In genomic region chr2:60347781-60348180, GRCh38 we compare ENCODE assay signal across 19 cellular contexts.
DNase-seq lines count a peak whose midpoint lies in the region; ATAC-seq and TF ChIP-seq lines count a peak whose summit lies in the region.
"Had no signal": no experiment of that assay in that cellular context is flagged by ENCODE, and none has a peak within 500 bp of the region (broad histone marks: within the 10 kb centered on the region; RNA-seq: fewer than 3 reads in every experiment).

No MANE protein-coding gene starts in this region.

- no peaks in the 10 kb centered on the region for H3K23me2 ChIP-seq in H9 (ENCODE audit: insufficient read length, low read depth, low read length, poor library complexity, severe bottlenecking)

- H3K27me3 ChIP-seq in esophagus muscularis mucosa, result no peaks in the 10 kb centered on the region
- H3K27me3 ChIP-seq in smooth muscle cell (ENCODE audit: low read depth), result no peaks in the 10 kb centered on the region
- no peaks in the 10 kb centered on the region for H3K27me3 ChIP-seq in adrenal gland
- no peaks in the 10 kb centered on the region for H3K27me3 ChIP-seq in H9 (ENCODE audit: insufficient read depth, low read length)

- H3K27me3 Mint-ChIP-seq in activated CD4-positive, alpha-beta T cell treated with anti-CD3 and anti-CD28 coated beads, Interleukin-2, amount 10 ng/mL, durations not matched to agents 24 days and 14 days, result peaks cover 10% of the 10 kb centered on the region
- H3K27me3 Mint-ChIP-seq in activated CD4-positive, alpha-beta T cell treated with anti-CD3 and anti-CD28 coated beads, Interleukin-2, amount 10 ng/mL, durations not matched to agents 7 days and 5 days, result peaks cover 12% of the 10 kb centered on the region
- H3K27me3 Mint-ChIP-seq in H9 (ENCODE audit: low read depth), result peaks cover 6% of the 10 kb centered on the region; the same call in 1 of the 2 replicates

- H3K79me2 ChIP-seq in smooth muscle cell (ENCODE audit: low read depth) (no peaks in the 10 kb centered on the region), H9 (ENCODE audit: insufficient read depth, low read length) (no peaks in the 10 kb centered on the region)

- H3K4ac ChIP-seq in H9 (ENCODE audit: low read depth, low read length), result no peak overlapping the region

- no peaks in the 10 kb centered on the region for H3K9me3 ChIP-seq in esophagus muscularis mucosa
- no peaks in the 10 kb centered on the region for H3K9me3 ChIP-seq in smooth muscle cell (replicated peaks; ENCODE audit: low read depth)
- no peaks in the 10 kb centered on the region for H3K9me3 ChIP-seq in adrenal gland (replicated peaks in 1 of 3)
- H3K9me3 ChIP-seq in H9 (ENCODE audit: control insufficient read depth, low read depth, low read length), result no peaks in the 10 kb centered on the region

- H3K18ac ChIP-seq in H9 (ENCODE audit: insufficient read length, low read depth, low read length), result no peak overlapping the region

- TF ChIP-seq CTCF in RWPE1 (conservative IDR thresholded peaks at IDR 0.05; ENCODE audit: low read depth) (no peak), esophagus muscularis mucosa (IDR thresholded peaks at IDR 0.05) (no peak), smooth muscle cell (IDR thresholded peaks at IDR 0.05; ENCODE audit: borderline replicate concordance, insufficient read depth, poor library complexity, severe bottlenecking) (no peak), adrenal gland (IDR thresholded peaks at IDR 0.05) (no peak), H9 (conservative IDR thresholded peaks at IDR 0.05) (no peak)

- H3K9ac ChIP-seq in smooth muscle cell (ENCODE audit: low read depth) (no peak overlapping the region), H9 (ENCODE audit: extremely low read depth, insufficient read length, low read length) (no peak overlapping the region)

- no peak overlapping the region for H4K8ac ChIP-seq in H9 (replicated peaks; ENCODE audit: insufficient read length, low read depth, low read length)

- CTCF ChIA-PET in activated CD4-positive, alpha-beta T cell treated with anti-CD3 and anti-CD28 coated beads, Interleukin-2, amount 10 ng/mL, durations not matched to agents 7 days and 5 days (lab: Charles Lee), result no interaction called here
- CTCF ChIA-PET in RWPE1 (lab: Yijun Ruan, JAX), result no interaction called here

- no peak overlapping the region for H3K4me3 Mint-ChIP-seq in activated CD4-positive, alpha-beta T cell treated with anti-CD3 and anti-CD28 coated beads, Interleukin-2, amount 10 ng/mL, durations not matched to agents 24 days and 14 days
- no peak overlapping the region for H3K4me3 Mint-ChIP-seq in activated CD4-positive, alpha-beta T cell treated with anti-CD3 and anti-CD28 coated beads, Interleukin-2, amount 10 ng/mL, durations not matched to agents 7 days and 5 days
- H3K4me3 Mint-ChIP-seq in H9, result no peak overlapping the region
- H3K4me3 Mint-ChIP-seq: GM23338, HFFc6 had no signal

- no peak overlapping the region for H2AFZ ChIP-seq in smooth muscle cell (ENCODE audit: low read depth)
- H2AFZ ChIP-seq in H9 (ENCODE audit: low read length), result no peak overlapping the region
- H2AFZ ChIP-seq: GM23338 had no signal

- intact Hi-C loops in activated CD4-positive, alpha-beta T cell treated with anti-CD3 and anti-CD28 coated beads, Interleukin-2, amount 10 ng/mL, durations not matched to agents 24 days and 14 days (cut with micrococcal nuclease), result no loop called here
- intact Hi-C loops in esophagus muscularis mucosa (cut with DNase I), result no loop called here
- intact Hi-C loops in adrenal gland (cut with DNase I), result no loop called here

- H2BK20ac ChIP-seq in H9 (ENCODE audit: low read depth, low read length, poor library complexity, severe bottlenecking), result no peak overlapping the region

- no peak overlapping the region for H2BK120ac ChIP-seq in H9 (ENCODE audit: low read depth, low read length, poor library complexity, severe bottlenecking)

- POLR2A ChIA-PET in activated CD4-positive, alpha-beta T cell treated with anti-CD3 and anti-CD28 coated beads, Interleukin-2, amount 10 ng/mL, durations not matched to agents 7 days and 5 days (lab: Charles Lee), result no interaction called here
- POLR2A ChIA-PET in RWPE1 (lab: Yijun Ruan, JAX; ENCODE audit: low non-redundant PET), result no interaction called here

- no peak overlapping the region for H3K27ac Mint-ChIP-seq in activated CD4-positive, alpha-beta T cell treated with anti-CD3 and anti-CD28 coated beads, Interleukin-2, amount 10 ng/mL, durations not matched to agents 24 days and 14 days
- H3K27ac Mint-ChIP-seq in activated CD4-positive, alpha-beta T cell treated with anti-CD3 and anti-CD28 coated beads, Interleukin-2, amount 10 ng/mL, durations not matched to agents 7 days and 5 days, result no peak overlapping the region
- H3K27ac Mint-ChIP-seq in H9, result no peak overlapping the region
- H3K27ac Mint-ChIP-seq: GM23338, HFFc6 had no signal

- no peak overlapping the region for H3T11ph ChIP-seq in H9 (ENCODE audit: low read length)

- no peak overlapping the region for H4K5ac ChIP-seq in H9 (ENCODE audit: insufficient read length, low read depth, low read length)

- H2AK5ac ChIP-seq in H9 (ENCODE audit: insufficient read length, low read length), result no peak overlapping the region

- WGBS in esophagus muscularis mucosa, result 83% methylated on average over 5 of the region's 5 CpGs
- WGBS in smooth muscle cell (ENCODE audit: low lambda C conversion rate), result 71% methylated on average over 5 of the region's 5 CpGs
- WGBS in adrenal gland, 4 donors, result 85 to 95% (median 92%) methylated on average over 4 to 5 of the region's 5 CpGs
- no CpG with 5 or more reads among the region's 5 CpGs for WGBS in H9 (ENCODE audit: extremely low coverage, insufficient read length, low lambda C conversion rate)

- no peaks in the 10 kb centered on the region for H3K4me1 Mint-ChIP-seq in activated CD4-positive, alpha-beta T cell treated with anti-CD3 and anti-CD28 coated beads, Interleukin-2, amount 10 ng/mL, durations not matched to agents 24 days and 14 days
- no peaks in the 10 kb centered on the region for H3K4me1 Mint-ChIP-seq in activated CD4-positive, alpha-beta T cell treated with anti-CD3 and anti-CD28 coated beads, Interleukin-2, amount 10 ng/mL, durations not matched to agents 7 days and 5 days
- peaks cover 4 to 6% of the 10 kb centered on the region in 2 experiments; a peak in 3 of 4 replicates for H3K4me1 Mint-ChIP-seq in H9
- H3K4me1 Mint-ChIP-seq: GM23338 had no signal

- H3K4me1 ChIP-seq in esophagus muscularis mucosa, result no peaks in the 10 kb centered on the region
- no peaks in the 10 kb centered on the region for H3K4me1 ChIP-seq in smooth muscle cell (ENCODE audit: low read depth)
- H3K4me1 ChIP-seq in adrenal gland (replicated peaks in 1 of 2), result no peaks in the 10 kb centered on the region
- H3K4me1 ChIP-seq in H9 (ENCODE audit: insufficient read depth, low read length), result no peaks in the 10 kb centered on the region

- no peak overlapping the region for H3K56ac ChIP-seq in H9 (ENCODE audit: insufficient read length, low read depth, low read length)

- H3K36me3 ChIP-seq in esophagus muscularis mucosa (no peaks in the 10 kb centered on the region), smooth muscle cell (ENCODE audit: low read depth) (no peaks in the 10 kb centered on the region), adrenal gland (replicated peaks in 1 of 2) (no peaks in the 10 kb centered on the region)

- H3K27ac ChIP-seq in RWPE1 (no peak overlapping the region), esophagus muscularis mucosa (replicated peaks in 1 of 4) (no peak overlapping the region), smooth muscle cell (ENCODE audit: low read depth) (peak overlapping the region; percentile 48), adrenal gland (no peak overlapping the region), H9 (ENCODE audit: insufficient read length, low read depth, low read length) (no peak overlapping the region)
- H3K27ac ChIP-seq: C4-2B, HL-60 had no signal

- H3K23ac ChIP-seq in H9 (ENCODE audit: insufficient read length, low read depth, low read length), result no peak overlapping the region

- no peaks in the 10 kb centered on the region for H3K79me1 ChIP-seq in H9 (ENCODE audit: insufficient read depth, low read depth, low read length, poor library complexity, severe bottlenecking)

- no peak overlapping the region for H3K4me2 ChIP-seq in smooth muscle cell
- no peak overlapping the region for H3K4me2 ChIP-seq in H9 (ENCODE audit: insufficient read depth, insufficient read length, low read length)
- H3K4me2 ChIP-seq: GM23338 had no signal

- no peak overlapping the region for H2BK5ac ChIP-seq in H9 (ENCODE audit: insufficient read length, low read length)

- H3K36me3 Mint-ChIP-seq in activated CD4-positive, alpha-beta T cell treated with anti-CD3 and anti-CD28 coated beads, Interleukin-2, amount 10 ng/mL, durations not matched to agents 24 days and 14 days (ENCODE audit: low read depth), result no peaks in the 10 kb centered on the region
- H3K36me3 Mint-ChIP-seq in activated CD4-positive, alpha-beta T cell treated with anti-CD3 and anti-CD28 coated beads, Interleukin-2, amount 10 ng/mL, durations not matched to agents 7 days and 5 days (ENCODE audit: low read depth), result no peaks in the 10 kb centered on the region
- no peaks in the 10 kb centered on the region for H3K36me3 Mint-ChIP-seq in H9 (ENCODE audit: insufficient read depth in 1 of 3, low read depth in 3 of 3)

- no peak overlapping the region for H3K14ac ChIP-seq in H9 (ENCODE audit: insufficient read depth, low read length)

- TF ChIP-seq EP300 in esophagus muscularis mucosa (IDR thresholded peaks at IDR 0.05), result no peak

- H2BK12ac ChIP-seq in H9 (ENCODE audit: insufficient read length, low read depth, low read length), result no peak overlapping the region

- H3F3A ChIP-seq in smooth muscle cell (ENCODE audit: low read depth), result no peaks in the 10 kb centered on the region

- H2BK15ac ChIP-seq in H9 (ENCODE audit: low read depth, low read length), result no peak overlapping the region

- H3K4me3 ChIP-seq in esophagus muscularis mucosa (no peak overlapping the region), smooth muscle cell (no peak overlapping the region), adrenal gland (no peak overlapping the region)
- H3K4me3 ChIP-seq: GM23338 had no signal

- no peak overlapping the region for H4K91ac ChIP-seq in H9 (ENCODE audit: insufficient read length, low read depth, low read length)

- H4K20me1 ChIP-seq in smooth muscle cell (ENCODE audit: low read depth) (no peaks in the 10 kb centered on the region), H9 (ENCODE audit: control insufficient read depth, insufficient read depth, insufficient read length) (no peaks in the 10 kb centered on the region)

- ATAC-seq in HG03159 (IDR thresholded peaks at IDR 0.05; ENCODE audit: unreplicated experiment), result no peak
- ATAC-seq: GM23338 had no signal

- no peaks in the 10 kb centered on the region for H3K9me3 Mint-ChIP-seq in activated CD4-positive, alpha-beta T cell treated with anti-CD3 and anti-CD28 coated beads, Interleukin-2, amount 10 ng/mL, durations not matched to agents 24 days and 14 days
- H3K9me3 Mint-ChIP-seq in activated CD4-positive, alpha-beta T cell treated with anti-CD3 and anti-CD28 coated beads, Interleukin-2, amount 10 ng/mL, durations not matched to agents 7 days and 5 days, result no peaks in the 10 kb centered on the region
- H3K9me3 Mint-ChIP-seq in H9, result no peaks in the 10 kb centered on the region
- H3K9me3 Mint-ChIP-seq: GM23338 had no signal

- peak; percentile 46 for DNase-seq in activated CD4-positive, alpha-beta T cell treated with anti-CD3 and anti-CD28 coated beads, Interleukin-2, amount 10 ng/mL, durations not matched to agents 24 days and 14 days
- DNase-seq in activated CD4-positive, alpha-beta T cell treated with anti-CD3 and anti-CD28 coated beads, Interleukin-2, amount 10 ng/mL, durations not matched to agents 7 days and 5 days, result no peak
- DNase-seq in RWPE1 (ENCODE audit: low spot score), result peak; percentile 13
- peak; percentile 84 for DNase-seq in esophagus muscularis mucosa (ENCODE audit: extremely low spot score)
- no peak for DNase-seq in smooth muscle cell (lab: John Stamatoyannopoulos, UW; ENCODE audit: unreplicated experiment)
- DNase-seq in adrenal gland, result no peak
- no peak for DNase-seq in H9
- DNase-seq: 8988T, COR-L47, GDM1, HFFc6, NCI-H1417, NCI-H1930, NCI-H2171 treated with DMSO at 0.1 percent for 48 hours, NCI-H510A had no signal

- no peak for TF ChIP-seq POLR2A in esophagus muscularis mucosa (IDR thresholded peaks at IDR 0.05; ENCODE audit: low read depth)
- TF ChIP-seq POLR2A in adrenal gland (IDR thresholded peaks at IDR 0.05), result no peak

Comparison
In these comparisons a context has a peak if more than half of its experiments do, and no peak if none do; other contexts are left out.
1. DNase-seq: peak in activated CD4-positive, alpha-beta T cell treated with anti-CD3 and anti-CD28 coated beads, Interleukin-2, amount 10 ng/mL, durations not matched to agents 24 days and 14 days (single experiment), RWPE1 (single experiment) and esophagus muscularis mucosa (single experiment); none in activated CD4-positive, alpha-beta T cell treated with anti-CD3 and anti-CD28 coated beads, Interleukin-2, amount 10 ng/mL, durations not matched to agents 7 days and 5 days (single experiment), smooth muscle cell (single experiment), adrenal gland (0 of 7) and H9 (single experiment).